In genomic region chr6:165573671-165574070, GRCh38 we compare ENCODE assay signal across 13 cellular contexts.
DNase-seq lines count a peak whose midpoint lies in the region; FAIRE-seq and TF ChIP-seq lines count a peak whose summit lies in the region.
"Had no signal": no experiment of that assay in that cellular context is flagged by ENCODE, and none has a peak within 500 bp of the region (broad histone marks: within the 10 kb centered on the region; RNA-seq: fewer than 3 reads in every experiment).

No MANE protein-coding gene starts in this region.

- no peaks in the 10 kb centered on the region for H3F3A ChIP-seq in SK-N-SH (replicated peaks; ENCODE audit: insufficient read depth)

- POLR2A ChIA-PET in SK-N-SH (lab: Yijun Ruan, JAX): no interaction called here

- intact Hi-C loops in Calu3 (cut with micrococcal nuclease; ENCODE audit: unreplicated experiment): loop anchor here (2.0 to 5.0 kb wide), 3 partner anchors 31 to 131 kb away; partner anchors contain the start of gene PDE10A
- intact Hi-C loops in prostate gland (cut with DNase I): no loop called here

- CTCF ChIA-PET in Calu3 (lab: Charles Lee): interaction anchor here (0.7 to 1.5 kb wide), 3 partner anchors 54 to 162 kb away, joined by 3 to 7 read pairs (median 5); no protein-coding TSS in a partner anchor
- CTCF ChIA-PET in SK-N-SH (lab: Yijun Ruan, JAX): interaction anchor here (0.7 kb wide), 1 partner anchor 77 kb away, joined by 4 read pairs; no protein-coding TSS in a partner anchor

- no peak overlapping the region for H3K9ac ChIP-seq in SK-N-SH

- H3K4me2 ChIP-seq in SK-N-SH: no peak overlapping the region

- no peak overlapping the region for H2AFZ ChIP-seq in SK-N-SH (ENCODE audit: low read depth)

- WGBS in SK-N-SH (ENCODE audit: low lambda C conversion rate): 14% methylated on average over 5 of the region's 5 CpGs
- 12% methylated on average over 5 of the region's 5 CpGs for WGBS in prostate gland

- no peaks in the 10 kb centered on the region for H3K9me3 ChIP-seq in SK-N-SH
- H3K9me3 ChIP-seq in cardiac muscle cell (ENCODE audit: low read depth): no peaks in the 10 kb centered on the region
- H3K9me3 ChIP-seq in prostate gland: no peaks in the 10 kb centered on the region
- H3K9me3 ChIP-seq: neutrophil had no signal

- H3K27me3 Mint-ChIP-seq in Calu3 (ENCODE audit: unreplicated experiment): no peaks in the 10 kb centered on the region

- TF ChIP-seq POLR2A in prostate gland (IDR thresholded peaks at IDR 0.05): no peak

- no peak overlapping the region for H3K27ac Mint-ChIP-seq in Calu3 (ENCODE audit: unreplicated experiment)

- BruUV-seq in Calu3 (replicated peaks; lab: Mats Ljungman, UMichigan): no TSS peak

- H3K4me1 ChIP-seq in SK-N-SH (ENCODE audit: control insufficient read depth in 1 of 2, insufficient read depth in 2 of 2, low read depth in 1 of 2, low read length in 1 of 2) (peaks cover 0 to 3% of the 10 kb centered on the region in 2 experiments; a peak in 1 of 4 replicates), cardiac muscle cell (ENCODE audit: low read depth) (peaks cover 32% of the 10 kb centered on the region), prostate gland (replicated peaks) (no peaks in the 10 kb centered on the region)

- H3K36me3 ChIP-seq in SK-N-SH (replicated peaks in 1 of 2; ENCODE audit: control insufficient read depth in 1 of 2, insufficient read depth in 2 of 2, low read length in 1 of 2) (no peaks in the 10 kb centered on the region), cardiac muscle cell (no peaks in the 10 kb centered on the region), prostate gland (no peaks in the 10 kb centered on the region)
- H3K36me3 ChIP-seq: neutrophil had no signal

- H3K27ac ChIP-seq in SK-N-SH (ENCODE audit: low read depth in 2 of 2, low read length in 1 of 2) (peak overlapping the region; percentile 18 to 34; a peak in 2 of 4 replicates), cardiac muscle cell (no peak overlapping the region), prostate gland (no peak overlapping the region)
- H3K27ac ChIP-seq: neutrophil had no signal

- H3K4me3 ChIP-seq in SK-N-SH (ENCODE audit: low read depth in 2 of 2, low read length in 1 of 2): no peak overlapping the region
- H3K4me3 ChIP-seq in cardiac muscle cell: no peak overlapping the region
- no peak overlapping the region for H3K4me3 ChIP-seq in prostate gland

- DNase-seq in Calu3 (peak; percentile 71), SK-N-SH (peak; percentile 49), cardiac muscle cell (ENCODE audit: low read depth in 1 of 2, low spot score in 1 of 2) (peak; percentile 49 to 97), pons (ENCODE audit: low spot score) (peak; percentile 31), activated gamma-delta T cell (lab: John Stamatoyannopoulos, UW) (no peak), D721Med (ENCODE audit: insufficient read length, low spot score) (no peak), prostate gland (ENCODE audit: low spot score) (no peak)
- no peak for DNase-seq in activated CD8-positive, alpha-beta memory T cell treated with anti-CD3 and anti-CD28 coated beads for 24 hours
- DNase-seq: activated naive CD4-positive, alpha-beta T cell treated with Interleukin-2 at 50 U/mL for 16 hours; NCI-H446 treated with DMSO at 0.1 percent for 48 hours; T-helper 9 cell had no signal

- no peaks in the 10 kb centered on the region for H3K9me3 Mint-ChIP-seq in Calu3 (ENCODE audit: low read depth, unreplicated experiment)

- TF ChIP-seq RAD21 in SK-N-SH (IDR thresholded peaks at IDR 0.05; ENCODE audit: low read length): no peak

- H3K36me3 Mint-ChIP-seq in Calu3 (ENCODE audit: insufficient read depth, unreplicated experiment): peaks cover 15% of the 10 kb centered on the region

- FAIRE-seq in D721Med (lab: Jason Lieb, UNC): no peak
- FAIRE-seq: frontal cortex had no signal

- TF ChIP-seq CTCF in Calu3 (IDR thresholded peaks at IDR 0.05; ENCODE audit: unreplicated experiment) (no peak), SK-N-SH (IDR thresholded peaks at IDR 0.05) (no peak), cardiac muscle cell (IDR thresholded peaks at IDR 0.05; ENCODE audit: low read depth, low read length) (no peak), D721Med (IDR thresholded peaks at IDR 0.05; ENCODE audit: insufficient read depth, missing control alignments) (no peak), prostate gland (IDR thresholded peaks at IDR 0.05) (no peak)

- peak in 1 of 2 experiments; percentile 11; a peak in 1 of 4 replicates for TF ChIP-seq EP300 in SK-N-SH (IDR thresholded peaks at IDR 0.05; ENCODE audit: borderline replicate concordance in 1 of 2, low read depth in 1 of 2, low read length in 1 of 2)

- no peaks in the 10 kb centered on the region for H4K20me1 ChIP-seq in SK-N-SH (ENCODE audit: insufficient read depth)

- H3K4me3 Mint-ChIP-seq in Calu3 (ENCODE audit: low read depth, unreplicated experiment): no peak overlapping the region

- no peaks in the 10 kb centered on the region for H3K79me2 ChIP-seq in SK-N-SH (ENCODE audit: insufficient read depth)

- H3K4me1 Mint-ChIP-seq in Calu3 (ENCODE audit: low read depth, unreplicated experiment): peaks cover 41% of the 10 kb centered on the region

- no peaks in the 10 kb centered on the region for H3K27me3 ChIP-seq in SK-N-SH (ENCODE audit: insufficient read depth)
- H3K27me3 ChIP-seq in cardiac muscle cell: no peaks in the 10 kb centered on the region
- H3K27me3 ChIP-seq in prostate gland (replicated peaks; ENCODE audit: insufficient read depth): no peaks in the 10 kb centered on the region
- H3K27me3 ChIP-seq: neutrophil had no signal

- no peaks in the 10 kb centered on the region for H3K9me2 ChIP-seq in SK-N-SH

TF ChIP-seq in SK-N-SH, 30 proteins besides CTCF, POLR2A, EP300 and RAD21:
- TF ChIP-seq GATA2 (CRISPR knock-in tag; IDR thresholded peaks at IDR 0.05) (peak; percentile 76), FOXJ3 (CRISPR knock-in tag; IDR thresholded peaks at IDR 0.05) (no peak), TCF12 (IDR thresholded peaks at IDR 0.05) (peak; percentile 41; the same call in 1 of the 2 replicates), MAX (IDR thresholded peaks at IDR 0.05; ENCODE audit: low read depth) (0 out of 2 replicates have a peak, but pooled peaks have one; percentile 26), NFIC (IDR thresholded peaks at IDR 0.05; ENCODE audit: borderline replicate concordance) (peak; percentile 58)

Comparison
In these comparisons a context has a peak if more than half of its experiments do, and no peak if none do; other contexts are left out.
1. DNase-seq: peak in Calu3 (single experiment), SK-N-SH (single experiment), cardiac muscle cell (2 of 2) and pons (single experiment); none in activated gamma-delta T cell (single experiment), activated CD8-positive, alpha-beta memory T cell treated with anti-CD3 and anti-CD28 coated beads for 24 hours (single experiment), D721Med (single experiment) and prostate gland (single experiment).
2. H3K27ac ChIP-seq: peak in SK-N-SH (2 of 2); none in cardiac muscle cell (single experiment) and prostate gland (0 of 2).